In the genomic region with DNA sequence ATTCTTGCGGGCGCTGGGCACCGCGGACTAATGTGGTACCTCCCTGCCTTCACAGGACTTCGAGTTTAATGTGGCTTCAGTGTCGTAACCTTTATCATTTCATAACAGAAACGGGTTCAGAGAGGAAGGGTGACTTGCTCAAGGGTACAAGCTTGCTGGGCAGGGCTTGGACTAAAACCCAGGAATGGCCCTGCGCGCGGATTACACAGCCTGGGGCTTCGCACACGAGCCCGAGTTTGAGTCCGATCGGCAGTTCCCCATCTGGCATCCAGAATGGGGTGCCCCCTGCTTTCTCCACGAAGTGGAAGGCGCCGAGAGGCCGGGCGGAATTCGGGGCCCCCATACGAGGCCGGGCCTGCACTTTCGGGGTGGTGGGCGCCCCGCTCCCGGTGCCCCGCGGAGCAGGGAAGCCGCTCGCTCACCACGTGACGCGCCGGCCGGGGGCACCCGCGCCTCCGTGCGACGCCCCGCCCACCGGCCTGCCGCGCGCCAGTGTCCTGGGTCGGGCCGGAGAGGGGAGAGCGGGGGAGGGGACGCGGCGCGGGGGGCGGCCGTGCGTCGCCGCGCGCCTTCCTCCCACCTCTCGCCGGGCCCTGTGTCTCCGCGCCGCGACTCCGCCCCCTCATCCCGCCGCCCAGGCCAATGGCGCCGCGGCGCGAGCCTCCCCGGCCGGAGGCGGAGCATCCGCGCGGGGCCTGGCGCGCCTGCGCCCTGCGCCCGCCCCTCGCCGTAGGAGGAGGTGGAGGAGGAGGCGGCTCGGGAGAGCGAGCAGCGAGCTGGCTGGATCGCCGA, we compare ENCODE assay signal across 8 cellular contexts. TPM values are rescaled to one million over a fixed set of nuclear protein-coding genes. Genes with fewer than 3 reads are reported as not detected.
DNase-seq lines count a peak whose midpoint lies in the region; ATAC-seq, FAIRE-seq and TF ChIP-seq lines count a peak whose summit lies in the region.

A gene with protein sequence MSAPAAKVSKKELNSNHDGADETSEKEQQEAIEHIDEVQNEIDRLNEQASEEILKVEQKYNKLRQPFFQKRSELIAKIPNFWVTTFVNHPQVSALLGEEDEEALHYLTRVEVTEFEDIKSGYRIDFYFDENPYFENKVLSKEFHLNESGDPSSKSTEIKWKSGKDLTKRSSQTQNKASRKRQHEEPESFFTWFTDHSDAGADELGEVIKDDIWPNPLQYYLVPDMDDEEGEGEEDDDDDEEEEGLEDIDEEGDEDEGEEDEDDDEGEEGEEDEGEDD (plus strand): TSS at position 722 of the 792 bp plus-strand sequence. CDS start 361 bp downstream, outside the sequence.

- TF ChIP-seq CTCF in DOHH2 (IDR thresholded peaks at IDR 0.05; ENCODE audit: low read depth, low read length, poor library complexity, severe bottlenecking), result no peak
- TF ChIP-seq CTCF in fibroblast of the aortic adventitia (IDR thresholded peaks at IDR 0.05; ENCODE audit: insufficient read depth, low read length), result no peak
- no peak for TF ChIP-seq CTCF in nephron progenitor cell (IDR thresholded peaks at IDR 0.05)

- H3K4me1 Mint-ChIP-seq in nephron progenitor cell, result peaks cover 60% of the 10 kb centered on the region
- peaks cover 69% of the 10 kb centered on the region for H3K4me1 Mint-ChIP-seq in stimulated activated naive CD8-positive, alpha-beta T cell treated with anti-CD3 and anti-CD28 coated beads, Interleukin-15, amount 100 ng/mL, for 72 hours

- H3K9me3 Mint-ChIP-seq in nephron progenitor cell, result no peaks in the 10 kb centered on the region
- no peaks in the 10 kb centered on the region for H3K9me3 Mint-ChIP-seq in stimulated activated naive CD8-positive, alpha-beta T cell treated with anti-CD3 and anti-CD28 coated beads, Interleukin-15, amount 100 ng/mL, for 72 hours

- peaks cover 49% of the 10 kb centered on the region for H3F3A ChIP-seq in DOHH2 (ENCODE audit: control insufficient read depth, insufficient read depth)

- H3K9me2 ChIP-seq in DOHH2 (replicated peaks; ENCODE audit: control insufficient read depth, low read length), result no peaks in the 10 kb centered on the region

- no peaks in the 10 kb centered on the region for H3K27me3 Mint-ChIP-seq in nephron progenitor cell (ENCODE audit: low read depth, poor library complexity)
- no peaks in the 10 kb centered on the region for H3K27me3 Mint-ChIP-seq in stimulated activated naive CD8-positive, alpha-beta T cell treated with anti-CD3 and anti-CD28 coated beads, Interleukin-15, amount 100 ng/mL, for 72 hours

- peak within 1 kb of the TSS; percentile 82 for H3K4me3 Mint-ChIP-seq in nephron progenitor cell
- H3K4me3 Mint-ChIP-seq in stimulated activated naive CD8-positive, alpha-beta T cell treated with anti-CD3 and anti-CD28 coated beads, Interleukin-15, amount 100 ng/mL, for 72 hours, result peak within 1 kb of the TSS; percentile 80 to 86

- peak within 1 kb of the TSS; percentile 99 for H3K4me3 ChIP-seq in DOHH2 (ENCODE audit: low read length)
- peak within 1 kb of the TSS; percentile 94 for H3K4me3 ChIP-seq in fibroblast of the aortic adventitia (ENCODE audit: low read depth, low read length)

- H3K36me3 ChIP-seq in DOHH2 (ENCODE audit: control insufficient read depth, low read length), result peaks cover 79% of the 10 kb centered on the region

- FAIRE-seq in H54 (lab: Jason Lieb, UNC), result no peak

- peak within 1 kb of the TSS; percentile 87 for H3K27ac Mint-ChIP-seq in nephron progenitor cell
- H3K27ac Mint-ChIP-seq in stimulated activated naive CD8-positive, alpha-beta T cell treated with anti-CD3 and anti-CD28 coated beads, Interleukin-15, amount 100 ng/mL, for 72 hours, result peak within 1 kb of the TSS; percentile 85 to 93

- H3K4me1 ChIP-seq in DOHH2 (ENCODE audit: control insufficient read depth, low read length), result peaks cover 48% of the 10 kb centered on the region

- H3K27me3 ChIP-seq in DOHH2 (ENCODE audit: control insufficient read depth, low read length), result no peaks in the 10 kb centered on the region

- peak within 1 kb of the TSS; percentile 97 for H3K4me2 ChIP-seq in DOHH2 (ENCODE audit: low read length)

- peak; percentile 82 for ATAC-seq in stimulated activated naive CD8-positive, alpha-beta T cell treated with anti-CD3 and anti-CD28 coated beads, Interleukin-15, amount 100 ng/mL, for 72 hours

- no peaks in the 10 kb centered on the region for H3K9me3 ChIP-seq in DOHH2 (ENCODE audit: control insufficient read depth, insufficient read depth, low read length)

- DNase-seq in H54 (ENCODE audit: insufficient read length, low spot score), result peak; percentile 100
- peak; percentile 92 for DNase-seq in M059J (ENCODE audit: low read depth)
- DNase-seq in SHP77 treated with DMSO at 0.1 percent for 48 hours (lab: John Stamatoyannopoulos, UW), result peak; percentile 81
- DNase-seq in activated effector memory CD4-positive, alpha-beta T cell treated with anti-CD3 and anti-CD28 coated beads, Interleukin-2, amount 50 U/mL, for 16 hours, result peak; percentile 97
- peak; percentile 85 for DNase-seq in fibroblast of the aortic adventitia (ENCODE audit: low read depth)
- peak; percentile 97 for DNase-seq in nephron progenitor cell
- peak; percentile 95 to 97 for DNase-seq in stimulated activated naive CD8-positive, alpha-beta T cell treated with anti-CD3 and anti-CD28 coated beads, Interleukin-15, amount 100 ng/mL, for 72 hours

- H3K27ac ChIP-seq in DOHH2 (ENCODE audit: low read depth, low read length), result peak within 1 kb of the TSS; percentile 75

- peak; percentile 91 for TF ChIP-seq POLR2A in H54 (IDR thresholded peaks at IDR 0.05; ENCODE audit: low read depth, low read length)

- H3K36me3 Mint-ChIP-seq in nephron progenitor cell (ENCODE audit: low read depth), result peaks cover 22% of the 10 kb centered on the region

- peaks cover 30% of the 10 kb centered on the region for H4K20me1 ChIP-seq in DOHH2 (ENCODE audit: control insufficient read depth, insufficient read depth, low read depth, low read length)

- H3K79me2 ChIP-seq in DOHH2 (ENCODE audit: control insufficient read depth, low read length), result peaks cover 89% of the 10 kb centered on the region

RNA-seq across cellular contexts. Expression of the gene that starts here (rescaled TPM):
- total RNA-seq in M059J (2014; rRNA removed; shearing (Covaris generic)), result 430 and 608 TPM in 2 replicates
- 313 and 1,883 TPM in 2 replicates for total RNA-seq in fibroblast of the aortic adventitia (ENCODE audit: low replicate concordance)

Comparison
In these comparisons a context has a peak if more than half of its experiments do, and no peak if none do; other contexts are left out.
1. Peak in every context shown above with its lines: DNase-seq, ATAC-seq, H3K4me3 ChIP-seq and H3K27ac ChIP-seq.